8 cellular contexts compared by ENCODE assay signal in genomic region chr2:65056215-65056989, GRCh38. TPM values are rescaled to one million over a fixed set of nuclear protein-coding genes. Genes with fewer than 3 reads are reported as not detected.
A peak's percentile ranks its signal among the peaks of the same experiment; 100 is the strongest.
DNase-seq lines count a peak whose midpoint lies in the region; ATAC-seq, FAIRE-seq and TF ChIP-seq lines count a peak whose summit lies in the region.

Gene CEP68, plus strand, starts transcription at chr2:65056416. Its CDS starts 13,029 bp downstream, at chr2:65069445.

- TF ChIP-seq RAD21 in HepG2 (CRISPR knock-in tag; IDR thresholded peaks at IDR 0.05): peak; percentile 67; the same call in 1 of the 2 replicates

- no peaks in the 10 kb centered on the region for H3K27me3 ChIP-seq in CD4-positive, CD25-positive, alpha-beta regulatory T cell (ENCODE audit: control insufficient read depth, insufficient read depth, low read length)
- no peaks in the 10 kb centered on the region; a peak in 1 of 5 replicates for H3K27me3 ChIP-seq in HepG2 (ENCODE audit: control insufficient read depth in 1 of 2, insufficient read depth in 2 of 2, low read length in 2 of 2)

- WGBS in HepG2 (ENCODE audit: low lambda C conversion rate): 3% methylated on average over 37 of the region's 95 CpGs

- no peaks in the 10 kb centered on the region for H4K20me1 ChIP-seq in HepG2 (ENCODE audit: insufficient read depth, low read length)

- peaks cover 43% of the 10 kb centered on the region for H3K79me2 ChIP-seq in HepG2 (ENCODE audit: insufficient read depth, low read length)

- no peak within 1 kb of the TSS for H2AFZ ChIP-seq in HepG2 (ENCODE audit: low read length)

- peak within 1 kb of the TSS; percentile 99 for H3K4me2 ChIP-seq in HepG2 (ENCODE audit: low read depth, low read length)

- BruUV-seq in HepG2 (replicated peaks; lab: Mats Ljungman, UMichigan): no TSS peak

- TF ChIP-seq EP300 in HepG2 (IDR thresholded peaks at IDR 0.05; ENCODE audit: low read depth in 2 of 2, low read length in 2 of 2) (no peak), HepG2 (CRISPR knock-in tag; IDR thresholded peaks at IDR 0.05; ENCODE audit: borderline replicate concordance) (no peak; the same call in 1 of the 2 replicates)

- peak; percentile 95 to 98 (median 96) for DNase-seq in CD4-positive, CD25-positive, alpha-beta regulatory T cell
- DNase-seq in NCI-H774 (lab: John Stamatoyannopoulos, UW) (peak; percentile 94), dermis microvascular lymphatic vessel endothelial cell (ENCODE audit: low read depth in 2 of 2) (peak; percentile 94 to 98), HepG2 (ENCODE audit: low spot score) (peak; percentile 98)
- DNase-seq in activated CD4-positive, alpha-beta T cell treated with anti-CD3 and anti-CD28 coated beads, Interleukin-2, amount 50 U/mL, for 48 hours: peak; percentile 97 to 98
- peak; percentile 92 to 93 for DNase-seq in stimulated activated CD4-positive, alpha-beta T cell treated with anti-CD3 and anti-CD28 coated beads, Interleukin-2, amount 100 ng/mL, for 48 hours

- peaks cover 18 to 80% (median 55%) of the 10 kb centered on the region in 4 donors for H3K4me1 Mint-ChIP-seq in CD4-positive, CD25-positive, alpha-beta regulatory T cell

- H3K9me3 ChIP-seq in CD4-positive, CD25-positive, alpha-beta regulatory T cell (ENCODE audit: control insufficient read depth in 2 of 2, low read length in 2 of 2): no peaks in the 10 kb centered on the region
- H3K9me3 ChIP-seq in HepG2 (ENCODE audit: low read length): no peaks in the 10 kb centered on the region

- CTCF ChIA-PET in HepG2 (lab: Yijun Ruan, JAX; ENCODE audit: low intra/inter-chr PET ratio, low total read pairs): no interaction called here

- TF ChIP-seq CTCF in HepG2 (CRISPR knock-in tag; IDR thresholded peaks at IDR 0.05): 0 out of 2 replicates have a peak, but pooled peaks have one; percentile 12

- peaks cover 58% of the 10 kb centered on the region for H3K4me1 ChIP-seq in CD4-positive, CD25-positive, alpha-beta regulatory T cell (ENCODE audit: control insufficient read depth, insufficient read depth, low read length, poor library complexity, severe bottlenecking)
- H3K4me1 ChIP-seq in HepG2 (ENCODE audit: insufficient read depth, low read length): peaks cover 71% of the 10 kb centered on the region

- in situ Hi-C loops in HepG2 (cut with HindIII; ENCODE audit: extremely low pct_ligation_motif_present, low pct_unique_long_range_greater_than_20kb): loop anchor here (25.0 kb wide), 1 partner anchor 506 kb away; no protein-coding TSS in a partner anchor

- H3K36me3 Mint-ChIP-seq in CD4-positive, CD25-positive, alpha-beta regulatory T cell: peaks cover 1% of the 10 kb centered on the region

- peak within 1 kb of the TSS; percentile 98 for H3K27ac Mint-ChIP-seq in CD4-positive, CD25-positive, alpha-beta regulatory T cell

- peak within 1 kb of the TSS; percentile 96 to 98 (median 97) for H3K4me3 Mint-ChIP-seq in CD4-positive, CD25-positive, alpha-beta regulatory T cell

- H3K9me3 Mint-ChIP-seq in CD4-positive, CD25-positive, alpha-beta regulatory T cell: peaks cover 0 to 3% (median 0%) of the 10 kb centered on the region in 7 donors

- peak within 1 kb of the TSS; percentile 98 for H3K4me3 ChIP-seq in CD4-positive, CD25-positive, alpha-beta regulatory T cell (ENCODE audit: low read depth, low read length)
- H3K4me3 ChIP-seq in HepG2 (replicated peaks in 1 of 3; ENCODE audit: insufficient read depth in 1 of 3, low read depth in 2 of 3, low read length in 3 of 3): peak within 1 kb of the TSS; percentile 78 to 88 (median 83)

- TF ChIP-seq POLR2A in HepG2 (IDR thresholded peaks at IDR 0.05; ENCODE audit: insufficient read depth in 1 of 2, low read depth in 2 of 2, low read length in 2 of 2): peak; percentile 96 to 99

- peak; percentile 91 to 92 for ATAC-seq in CD4-positive, CD25-positive, alpha-beta regulatory T cell (ENCODE audit: low read depth in 2 of 2)
- ATAC-seq in GM19438 (IDR thresholded peaks at IDR 0.05; ENCODE audit: low read depth, unreplicated experiment) (peak; percentile 81), HG03571 (IDR thresholded peaks at IDR 0.05; ENCODE audit: unreplicated experiment) (peak; percentile 74), HepG2 (peak; percentile 94)

- POLR2A ChIA-PET in HepG2 (lab: Yijun Ruan, JAX): interaction anchor here (0.6 to 3.5 kb wide), 39 partner anchors 9 to 532 kb away, joined by 3 to 62 read pairs (median 5); partner anchors contain the start of genes ACTR2, AFTPH, RAB1A and SERTAD2

- peak; percentile 97 for FAIRE-seq in HepG2 (lab: Jason Lieb, UNC)

- no peaks in the 10 kb centered on the region for H3K36me3 ChIP-seq in CD4-positive, CD25-positive, alpha-beta regulatory T cell (ENCODE audit: control insufficient read depth, insufficient read depth, low read length)
- no peaks in the 10 kb centered on the region; a peak in 1 of 5 replicates for H3K36me3 ChIP-seq in HepG2 (replicated peaks in 1 of 2; ENCODE audit: control insufficient read depth in 1 of 2, insufficient read depth in 2 of 2, low read length in 2 of 2)

- intact Hi-C loops in HepG2 (cut with micrococcal nuclease; ENCODE audit: unreplicated experiment): loop anchor here (5.0 to 10.0 kb wide), 2 partner anchors 76 to 518 kb away; partner anchors contain the start of gene RAB1A

- H3K9ac ChIP-seq in HepG2 (ENCODE audit: insufficient read depth, low read depth, low read length): peak within 1 kb of the TSS; percentile 78

- peak within 1 kb of the TSS; percentile 74 for H3K27ac ChIP-seq in CD4-positive, CD25-positive, alpha-beta regulatory T cell (ENCODE audit: insufficient read depth, low read length, poor library complexity, severe bottlenecking)
- peak within 1 kb of the TSS; percentile 71 for H3K27ac ChIP-seq in HepG2 (ENCODE audit: extremely low read length, insufficient read depth, low read length)

- no peaks in the 10 kb centered on the region for H3K27me3 Mint-ChIP-seq in CD4-positive, CD25-positive, alpha-beta regulatory T cell

TF ChIP-seq in HepG2, 621 proteins besides CTCF, POLR2A, EP300 and RAD21 (continues in another document):
- TF ChIP-seq ZNF44 (CRISPR knock-in tag; IDR thresholded peaks at IDR 0.05) (peak; percentile 33; the same call in 1 of the 2 replicates), TCF7 (IDR thresholded peaks at IDR 0.05; ENCODE audit: low read depth) (no peak), SNAI1 (CRISPR knock-in tag; IDR thresholded peaks at IDR 0.05; ENCODE audit: borderline replicate concordance) (0 out of 2 replicates have a peak, but pooled peaks have one; percentile 7), HINFP (CRISPR knock-in tag; IDR thresholded peaks at IDR 0.05; ENCODE audit: low read depth) (peak; percentile 98), ZKSCAN8 (CRISPR knock-in tag; IDR thresholded peaks at IDR 0.05; ENCODE audit: borderline replicate concordance) (no peak), XRCC5 (optimal IDR thresholded peaks at IDR 0.05; ENCODE audit: low read length) (peak; percentile 10), AKAP8 (CRISPR knock-in tag; IDR thresholded peaks at IDR 0.05) (peak; percentile 86; the same call in 1 of the 2 replicates), MAFK (conservative IDR thresholded peaks at IDR 0.05 in 1 of 2, IDR thresholded peaks at IDR 0.05 in 1 of 2; ENCODE audit: low read length in 2 of 2) (no peak), ZKSCAN1 (IDR thresholded peaks at IDR 0.05; ENCODE audit: low read length) (no peak), DDIT3 (CRISPR knock-in tag; IDR thresholded peaks at IDR 0.05) (no peak), ZNF75D (CRISPR knock-in tag; IDR thresholded peaks at IDR 0.05; ENCODE audit: borderline replicate concordance) (no peak)

RNA-seq across cellular contexts. Expression of gene CEP68, which starts in this region (rescaled TPM):
- total RNA-seq in CD4-positive, CD25-positive, alpha-beta regulatory T cell: 18.8 TPM
- 10 to 100 TPM; 19.9 to 27.8 (median 26.7) TPM for polyA plus RNA-seq in CD4-positive, CD25-positive, alpha-beta regulatory T cell
- total RNA-seq in dermis microvascular lymphatic vessel endothelial cell: 37.2 and 45.6 TPM in 2 replicates
- 5.7 TPM in 2 replicates for total RNA-seq in HepG2 (2016; rRNA removed; fragmentation: Illumina TruSeq; extraction: Trizol)
- total RNA-seq in HepG2 (2016; cell fraction: cytosol; rRNA removed; fragmentation: Illumina TruSeq; extraction: Trizol; ENCODE audit: low read depth): 1.9 TPM in 2 replicates
- total RNA-seq in HepG2 (2016; cell fraction: insoluble cytoplasmic fraction; rRNA removed; fragmentation: Illumina TruSeq; extraction: Trizol): 5.6 and 6.0 TPM in 2 replicates
- 3.4 and 4.0 TPM in 2 replicates for total RNA-seq in HepG2 (2016; cell fraction: membrane; rRNA removed; fragmentation: Illumina TruSeq; extraction: Trizol)
- 7.9 and 8.3 TPM in 2 replicates for total RNA-seq in HepG2 (2016; cell fraction: nucleus; rRNA removed; fragmentation: Illumina TruSeq; extraction: Trizol)
- 9.3 and 12.5 TPM in 2 replicates for polyA plus RNA-seq in HepG2 (2011; rRNA removed)
- 4.1 and 4.8 TPM in 2 replicates for polyA plus RNA-seq in HepG2 (2011; cell fraction: cytosol; rRNA removed)
- 13.9 and 15.6 TPM in 2 replicates for polyA plus RNA-seq in HepG2 (2011; cell fraction: nucleus; rRNA removed)
- 5.5 and 6.4 TPM in 2 replicates for polyA plus RNA-seq in HepG2 (2012)
- polyA plus RNA-seq in HepG2 (2016; cell fraction: cytosol; fragmentation: Illumina TruSeq; extraction: Trizol; ENCODE audit: low read depth): 1.7 and 2.8 TPM in 2 replicates
- polyA plus RNA-seq in HepG2 (2016; cell fraction: insoluble cytoplasmic fraction; fragmentation: Illumina TruSeq; extraction: Trizol; ENCODE audit: low read depth): 5.5 and 8.7 TPM in 2 replicates
- 3.2 and 3.8 TPM in 2 replicates for polyA plus RNA-seq in HepG2 (2016; cell fraction: membrane; fragmentation: Illumina TruSeq; extraction: Trizol; ENCODE audit: low read depth)
- 8.7 and 9.2 TPM in 2 replicates for polyA plus RNA-seq in HepG2 (2016; cell fraction: nucleus; fragmentation: Illumina TruSeq; extraction: Trizol; ENCODE audit: insufficient read depth, low read depth)
- 8.4 and 44.8 TPM in 2 replicates for polyA minus RNA-seq in HepG2 (2011; rRNA and poly(A)+ RNA removed; ENCODE audit: low replicate concordance)
- polyA minus RNA-seq in HepG2 (2011; cell fraction: cytosol; rRNA and poly(A)+ RNA removed): 5.8 and 6.2 TPM in 2 replicates
- 22.0 and 22.4 TPM in 2 replicates for polyA minus RNA-seq in HepG2 (2011; cell fraction: nucleus; rRNA and poly(A)+ RNA removed)

Comparison
In these comparisons a context has a peak if more than half of its experiments do, and no peak if none do; other contexts are left out.
1. Peak in every context shown above with its lines: DNase-seq, ATAC-seq, H3K4me3 ChIP-seq and H3K27ac ChIP-seq.